Comparison of ENCODE assay signal across 8 cellular contexts in genomic region chr3:33798418-33799201, GRCh38. TPM values are rescaled to one million over a fixed set of nuclear protein-coding genes. Genes with fewer than 3 reads are reported as not detected.
DNase-seq lines count a peak whose midpoint lies in the region; ATAC-seq and TF ChIP-seq lines count a peak whose summit lies in the region.

TSS of gene PDCD6IP (plus strand) at chr3:33798630. CDS start at chr3:33798729, 99 bp downstream.

- H3K36me3 ChIP-seq in adrenal gland (replicated peaks in 1 of 2) = no peaks in the 10 kb centered on the region
- peaks cover 0 to 14% (median 0%) of the 10 kb centered on the region in 9 donors for H3K36me3 ChIP-seq in heart right ventricle
- no peaks in the 10 kb centered on the region for H3K36me3 ChIP-seq in upper lobe of right lung

- 0 to 1% (median 0%) methylated on average over 32 to 69 of the region's 69 CpGs for WGBS in adrenal gland, 4 donors
- WGBS in heart right ventricle, 2 donors = 0 to 1% methylated on average over 68 to 69 of the region's 69 CpGs

- H3K4me3 Mint-ChIP-seq in T-cell = peak within 1 kb of the TSS; percentile 92 to 99 (median 99)

- peak within 1 kb of the TSS; percentile 89 to 99 (median 95) for H3K27ac ChIP-seq in adrenal gland
- peak within 1 kb of the TSS; percentile 77 to 98 (median 94) for H3K27ac ChIP-seq in heart right ventricle
- H3K27ac ChIP-seq in upper lobe of right lung = peak within 1 kb of the TSS; percentile 97

- H3K9me3 ChIP-seq in adrenal gland (replicated peaks in 1 of 3) = no peaks in the 10 kb centered on the region
- peaks cover 0 to 5% (median 0%) of the 10 kb centered on the region in 11 donors for H3K9me3 ChIP-seq in heart right ventricle
- no peaks in the 10 kb centered on the region for H3K9me3 ChIP-seq in upper lobe of right lung

- TF ChIP-seq CTCF in GM12875 (IDR thresholded peaks at IDR 0.05; ENCODE audit: borderline replicate concordance, insufficient read depth, low read depth, low read length) (0 out of 2 replicates have a peak, but pooled peaks have one; percentile 17), adrenal gland (IDR thresholded peaks at IDR 0.05) (peak in 3 of 6 experiments; percentile 18 to 35 (median 32)), heart right ventricle (IDR thresholded peaks at IDR 0.05) (peak in 4 of 9 donors; percentile 30 to 49 (median 33)), upper lobe of right lung (IDR thresholded peaks at IDR 0.05) (peak; percentile 18)

- peak within 1 kb of the TSS; percentile 96 for H3K4me3 ChIP-seq in GM12875 (ENCODE audit: low read depth, low read length)
- peak within 1 kb of the TSS; percentile 47 to 95 (median 66) for H3K4me3 ChIP-seq in adrenal gland
- peak within 1 kb of the TSS; percentile 59 to 96 (median 81) for H3K4me3 ChIP-seq in heart right ventricle
- H3K4me3 ChIP-seq in upper lobe of right lung = peak within 1 kb of the TSS; percentile 78

- CTCF ChIA-PET in T-cell (lab: Charles Lee) = interaction anchor here (0.6 to 7.6 kb wide), 13 partner anchors 8 to 1468 kb away, joined by 3 to 46 read pairs (median 4); no protein-coding TSS in a partner anchor

- TF ChIP-seq POLR2A in adrenal gland (IDR thresholded peaks at IDR 0.05) = peak; percentile 86 to 94

- peaks cover 52 to 67% (median 58%) of the 10 kb centered on the region in 3 donors for H3K4me1 Mint-ChIP-seq in T-cell

- peaks cover 28 to 38% of the 10 kb centered on the region in 2 donors for H3K4me1 ChIP-seq in adrenal gland (replicated peaks in 1 of 2)
- peaks cover 0 to 55% (median 39%) of the 10 kb centered on the region in 9 donors for H3K4me1 ChIP-seq in heart right ventricle
- peaks cover 39% of the 10 kb centered on the region for H3K4me1 ChIP-seq in upper lobe of right lung

- intact Hi-C loops in adrenal gland (cut with DNase I) = no loop called here
- intact Hi-C loops in heart right ventricle (cut with DNase I) = loop anchor here in 3 of 10 donors (5.0 to 10.0 kb wide), 3 partner anchors 76 to 684 kb away; partner anchors contain the start of genes CLASP2 (in 2 of the 3) and CRTAP (in 1 of the 3)
- intact Hi-C loops in posterior vena cava (cut with DNase I) = no loop called here
- intact Hi-C loops in upper lobe of right lung (cut with DNase I) = no loop called here

- H3K27ac Mint-ChIP-seq in T-cell = peak within 1 kb of the TSS; percentile 96 to 98

- peak; percentile 53 for DNase-seq in NCI-H128 (lab: John Stamatoyannopoulos, UW; ENCODE audit: unreplicated experiment)
- DNase-seq in T-cell = peak; percentile 62 to 89 (median 80)
- DNase-seq in adrenal gland = peak; percentile 91 to 96 (median 93)
- peak; percentile 92 to 94 for DNase-seq in heart right ventricle
- peak; percentile 98 for DNase-seq in posterior vena cava (ENCODE audit: low spot score)
- peak; percentile 97 for DNase-seq in upper lobe of right lung

- peaks cover 9% of the 10 kb centered on the region for H3K36me3 Mint-ChIP-seq in T-cell

- H3K27me3 Mint-ChIP-seq in T-cell = no peaks in the 10 kb centered on the region

- POLR2A ChIA-PET in T-cell (lab: Charles Lee) = interaction anchor here (0.6 to 1.3 kb wide), 6 partner anchors 11 to 358 kb away, joined by 3 to 7 read pairs (median 4); no protein-coding TSS in a partner anchor

- peak; percentile 91 for ATAC-seq in HG02759 (IDR thresholded peaks at IDR 0.05; ENCODE audit: unreplicated experiment)
- ATAC-seq in T-cell (replicated peaks in 1 of 4) = peak; percentile 85 to 90 (median 86)
- ATAC-seq in heart right ventricle = peak; percentile 93 to 98 (median 96)
- ATAC-seq in upper lobe of right lung = peak; percentile 97

- H3K9me3 Mint-ChIP-seq in T-cell = no peaks in the 10 kb centered on the region

- H3K27me3 ChIP-seq in adrenal gland (no peaks in the 10 kb centered on the region), heart right ventricle (no peaks in the 10 kb centered on the region), upper lobe of right lung (no peaks in the 10 kb centered on the region)

RNA-seq across cellular contexts. Expression of gene PDCD6IP, which starts in this region (rescaled TPM):
- total RNA-seq in T-cell = 100 to 1,000 TPM; 139 to 216 (median 189) TPM
- 100 to 1,000 TPM in 6 of 8 donors, 10 to 100 TPM in 2; 92.1 to 246 (median 198) TPM for total RNA-seq in adrenal gland
- polyA plus RNA-seq in adrenal gland = 100 to 1,000 TPM in 1 of 3 donors, 10 to 100 TPM in 2; 38.2 to 104 (median 42.7) TPM
- total RNA-seq in heart right ventricle = 100 to 1,000 TPM; 133 to 185 (median 157) TPM
- 10 to 100 TPM; 41.3 to 56.3 TPM for polyA plus RNA-seq in heart right ventricle
- total RNA-seq in posterior vena cava = 100 to 1,000 TPM; 165 to 222 TPM
- 266 TPM for total RNA-seq in upper lobe of right lung

Comparison
In these comparisons a context has a peak if more than half of its experiments do, and no peak if none do; other contexts are left out.
1. Peak in every context shown above with its lines: DNase-seq, ATAC-seq, H3K4me3 ChIP-seq and H3K27ac ChIP-seq.